ENCODE assay signal across 21 cellular contexts in the genomic region with DNA sequence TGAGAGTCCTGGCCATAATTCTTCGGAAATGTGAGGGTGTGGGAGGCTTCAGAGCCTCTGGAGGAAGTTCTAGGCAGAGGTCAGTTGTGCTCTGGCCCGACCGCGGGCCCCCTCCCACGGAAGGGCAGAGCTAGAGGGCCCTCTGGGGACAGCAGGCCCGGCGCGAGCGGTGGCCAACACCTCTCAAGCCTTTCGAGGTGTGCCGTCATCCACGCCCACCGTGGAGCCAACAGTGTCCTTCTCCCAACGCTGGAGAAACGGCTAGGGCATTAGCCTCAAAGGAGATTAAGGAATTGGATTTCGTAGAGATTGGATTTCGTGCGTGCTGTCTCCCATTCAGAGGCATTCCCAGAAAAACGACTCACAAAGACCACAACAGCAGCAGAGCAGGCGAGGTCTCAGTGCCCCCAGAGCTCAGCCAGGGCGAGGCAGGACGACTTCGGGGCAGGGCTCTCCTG. TPM values are rescaled to one million over a fixed set of nuclear protein-coding genes. Genes with fewer than 3 reads are reported as not detected.
DNase-seq lines count a peak whose midpoint lies in the region; ATAC-seq, FAIRE-seq and TF ChIP-seq lines count a peak whose summit lies in the region.
"Had no signal": no experiment of that assay in that cellular context is flagged by ENCODE, and none has a peak within 500 bp of the region (broad histone marks: within the 10 kb centered on the region; RNA-seq: fewer than 3 reads in every experiment).

No MANE protein-coding gene starts in this region.

- no peaks in the 10 kb centered on the region for H3K36me3 ChIP-seq in CD8-positive, alpha-beta memory T cell (ENCODE audit: insufficient read depth, low read length)
- H3K36me3 ChIP-seq in H1 (ENCODE audit: control insufficient read depth in 2 of 4, insufficient read depth in 4 of 4, low read length in 3 of 4) (no peaks in the 10 kb centered on the region), osteoblast (ENCODE audit: insufficient read depth, low read length) (peaks cover under 1% of the 10 kb centered on the region), MG63 (peaks cover 9% of the 10 kb centered on the region)
- H3K36me3 ChIP-seq: spleen had no signal

- H2AK5ac ChIP-seq in H1 (ENCODE audit: low read depth, low read length), result no peak overlapping the region

- 56% methylated on average over 19 of the region's 23 CpGs; no CpG with 5 or more reads in 1 of the 2 experiments for WGBS in H1 (ENCODE audit: extremely low coverage in 1 of 2, insufficient coverage in 1 of 2, insufficient read length in 1 of 2, insufficient replicate concordance in 2 of 2, low coverage in 1 of 2, low lambda C conversion rate in 2 of 2, missing lambda C conversion rate in 1 of 2), 2 experiments

- H3K9me3 Mint-ChIP-seq in CD8-positive, alpha-beta memory T cell, result peaks cover 0 to 3% (median 0%) of the 10 kb centered on the region in 5 donors
- H3K9me3 Mint-ChIP-seq in HFFc6, result no peaks in the 10 kb centered on the region
- H3K9me3 Mint-ChIP-seq: activated naive CD8-positive, alpha-beta T cell treated with anti-CD3 and anti-CD28 coated beads, Interleukin-2, amount 10 ng/mL, durations not matched to agents 7 days and 5 days; stimulated activated naive CD8-positive, alpha-beta T cell treated with anti-CD3 and anti-CD28 coated beads, Interleukin-15, amount 100 ng/mL, for 72 hours had no signal

- CTCF ChIA-PET in CD8-positive, alpha-beta memory T cell (lab: Charles Lee), result interaction anchor here (1.2 kb wide), 1 partner anchor 285 kb away, joined by 3 read pairs; no protein-coding TSS in a partner anchor
- CTCF ChIA-PET in H1 (lab: Charles Lee; ENCODE audit: partially characterized antibody), result interaction anchor here (0.7 to 1.8 kb wide), 7 partner anchors 14 to 284 kb away, joined by 3 to 7 read pairs (median 4); no protein-coding TSS in a partner anchor

- no peak overlapping the region for H4K5ac ChIP-seq in H1 (ENCODE audit: insufficient read length, low read depth, low read length)

- TF ChIP-seq RAD21 in H1 (IDR thresholded peaks at IDR 0.05 in 1 of 2, conservative IDR thresholded peaks at IDR 0.05 in 1 of 2; ENCODE audit: low read depth in 2 of 2, low read length in 2 of 2), result no peak; a peak in 1 of 4 replicates

- H3K56ac ChIP-seq in H1 (replicated peaks; ENCODE audit: insufficient read length, low read depth, low read length), result no peak overlapping the region

- no peaks in the 10 kb centered on the region for H3K9me3 ChIP-seq in CD8-positive, alpha-beta memory T cell (ENCODE audit: low read length)
- H3K9me3 ChIP-seq in H1 (ENCODE audit: insufficient read depth in 2 of 2, low read depth in 1 of 2, low read length in 1 of 2) (no peaks in the 10 kb centered on the region), osteoblast (ENCODE audit: low read depth, low read length) (no peaks in the 10 kb centered on the region), MG63 (no peaks in the 10 kb centered on the region)
- H3K9me3 ChIP-seq: spleen had no signal

- H3K4me1 Mint-ChIP-seq in CD8-positive, alpha-beta memory T cell, result peaks cover 14 to 27% (median 19%) of the 10 kb centered on the region in 3 donors
- peaks cover 49% of the 10 kb centered on the region for H3K4me1 Mint-ChIP-seq in HFFc6 (ENCODE audit: low read depth)

- peak overlapping the region; percentile 0 to 81; a peak in 2 of 4 replicates for H3K4me2 ChIP-seq in H1 (ENCODE audit: insufficient read depth in 1 of 2, low read depth in 2 of 2, low read length in 2 of 2)
- no peak overlapping the region for H3K4me2 ChIP-seq in osteoblast (ENCODE audit: insufficient read depth, low read length)

- H3K79me1 ChIP-seq in H1 (ENCODE audit: low read depth, low read length), result no peaks in the 10 kb centered on the region

- no peak for TF ChIP-seq CTCF in H1 (IDR thresholded peaks at IDR 0.05; ENCODE audit: control extremely low read depth in 1 of 3, insufficient read depth in 1 of 3, low read depth in 1 of 3, low read length in 3 of 3)
- TF ChIP-seq CTCF in osteoblast (IDR thresholded peaks at IDR 0.05; ENCODE audit: extremely low read depth, low read depth, low read length), result no peak
- TF ChIP-seq CTCF in HFFc6 (IDR thresholded peaks at IDR 0.05), result no peak

- no peak for ATAC-seq in HG03354 (IDR thresholded peaks at IDR 0.05; ENCODE audit: poor library complexity, severe bottlenecking, unreplicated experiment)
- ATAC-seq: activated CD4-positive, CD25-positive, alpha-beta regulatory T cell treated with anti-CD3 and anti-CD28 coated beads, Interleukin-2, amount 50 U/mL, for 24 hours; stimulated activated naive CD8-positive, alpha-beta T cell treated with anti-CD3 and anti-CD28 coated beads, Interleukin-15, amount 100 ng/mL, for 72 hours had no signal

- no peak overlapping the region for H4K91ac ChIP-seq in H1 (replicated peaks; ENCODE audit: insufficient read length, low read length)

- no peak overlapping the region for H3K4me3 ChIP-seq in CD8-positive, alpha-beta memory T cell (ENCODE audit: low read length)
- H3K4me3 ChIP-seq in H1 (ENCODE audit: extremely low read depth in 1 of 4, insufficient read depth in 2 of 4, low read depth in 3 of 4, low read length in 4 of 4), result no peak overlapping the region; a peak in 1 of 8 replicates
- no peak overlapping the region for H3K4me3 ChIP-seq in osteoblast (ENCODE audit: insufficient read depth, low read length)
- H3K4me3 ChIP-seq in MG63, result no peak overlapping the region

- peak overlapping the region; percentile 71 for H3K18ac ChIP-seq in H1 (ENCODE audit: extremely low read depth, low read length)

- no peak for DNase-seq in CD8-positive, alpha-beta memory T cell
- DNase-seq in NCI-H82 treated with DMSO at 0.1 percent for 48 hours (lab: John Stamatoyannopoulos, UW; ENCODE audit: unreplicated experiment), result peak; percentile 88
- no peak for DNase-seq in H1 (ENCODE audit: low read depth in 1 of 2, low spot score in 2 of 2)
- peak; percentile 68 for DNase-seq in osteoblast (ENCODE audit: insufficient read length, low spot score, missing footprints)
- DNase-seq in MG63, result no peak
- DNase-seq in DMS79 (lab: John Stamatoyannopoulos, UW), result no peak
- DNase-seq in HFFc6, result no peak
- DNase-seq: activated CD8-positive, alpha-beta memory T cell treated with anti-CD3 and anti-CD28 coated beads, Interleukin-2, amount 50 U/mL, for 48 hours; activated naive CD8-positive, alpha-beta T cell treated with anti-CD3 and anti-CD28 coated beads, Interleukin-2, amount 10 ng/mL, durations not matched to agents 7 days and 5 days; C1 segment of cervical spinal cord; cerebellar nuclear complex; KBM-7; midbrain; NCI-H510A treated with DMSO at 0.1 percent for 48 hours; PC-9; stimulated activated naive CD8-positive, alpha-beta T cell treated with anti-CD3 and anti-CD28 coated beads, Interleukin-15, amount 100 ng/mL, for 72 hours; SW 1271 had no signal

- POLR2A ChIA-PET in CD8-positive, alpha-beta memory T cell (lab: Charles Lee), result no interaction called here
- POLR2A ChIA-PET in H1 (lab: Charles Lee; ENCODE audit: partially characterized antibody), result interaction anchor here (0.6 to 0.8 kb wide), 2 partner anchors 51 to 79 kb away, joined by 3 read pairs; no protein-coding TSS in a partner anchor

- no peak overlapping the region for H2BK5ac ChIP-seq in H1 (ENCODE audit: low read depth, low read length)

- H4K20me1 ChIP-seq in H1 (replicated peaks in 1 of 2; ENCODE audit: control insufficient read depth in 1 of 2, insufficient read depth in 2 of 2, low read length in 2 of 2) (no peaks in the 10 kb centered on the region), osteoblast (ENCODE audit: insufficient read depth, low read length) (peaks cover 18% of the 10 kb centered on the region)

- no peak overlapping the region for H3K14ac ChIP-seq in H1 (ENCODE audit: insufficient read length)

- TF ChIP-seq EP300 in H1 (IDR thresholded peaks at IDR 0.05; ENCODE audit: borderline replicate concordance in 1 of 2, low read depth in 2 of 2, low read length in 2 of 2), result no peak

- no peak overlapping the region for H3K27ac ChIP-seq in CD8-positive, alpha-beta memory T cell (ENCODE audit: low read depth, low read length)
- H3K27ac ChIP-seq in H1 (ENCODE audit: low read depth, low read length) (no peak overlapping the region), osteoblast (ENCODE audit: low read depth, low read length) (no peak overlapping the region)
- H3K27ac ChIP-seq: PC-9, spleen had no signal

- 0 out of 2 replicates have a peak overlapping the region, but pooled peaks have one; percentile 46 for H2BK15ac ChIP-seq in H1 (ENCODE audit: low read length)

- no peak overlapping the region for H3K23ac ChIP-seq in H1 (ENCODE audit: insufficient read length)

- H3K23me2 ChIP-seq in H1 (ENCODE audit: low read depth, low read length), result peaks cover 9% of the 10 kb centered on the region

- H3K79me2 ChIP-seq in H1 (ENCODE audit: control insufficient read depth in 1 of 2, insufficient read depth in 2 of 2, low read length in 2 of 2) (peaks cover 0 to 9% of the 10 kb centered on the region in 2 experiments; a peak in 2 of 4 replicates), osteoblast (ENCODE audit: insufficient read depth, low read length) (peaks cover 23% of the 10 kb centered on the region)

- H3K27me3 Mint-ChIP-seq in CD8-positive, alpha-beta memory T cell, result peaks cover 29 to 65% of the 10 kb centered on the region in 2 donors
- peaks cover 3% of the 10 kb centered on the region for H3K27me3 Mint-ChIP-seq in HFFc6 (ENCODE audit: insufficient read depth)

- peak overlapping the region in 2 of 8 donors; percentile 27 to 37 for H3K27ac Mint-ChIP-seq in CD8-positive, alpha-beta memory T cell
- no peak overlapping the region for H3K27ac Mint-ChIP-seq in HFFc6
- H3K27ac Mint-ChIP-seq: activated naive CD8-positive, alpha-beta T cell treated with anti-CD3 and anti-CD28 coated beads, Interleukin-2, amount 10 ng/mL, durations not matched to agents 7 days and 5 days had no signal

- peaks cover 19% of the 10 kb centered on the region for H3K4me1 ChIP-seq in CD8-positive, alpha-beta memory T cell (ENCODE audit: insufficient read depth, low read length)
- H3K4me1 ChIP-seq in H1 (replicated peaks in 1 of 4; ENCODE audit: control insufficient read depth in 3 of 4, insufficient read depth in 4 of 4, low read length in 3 of 4), result peaks cover 10 to 16% (median 12%) of the 10 kb centered on the region in 4 experiments
- peaks cover 24% of the 10 kb centered on the region for H3K4me1 ChIP-seq in osteoblast (ENCODE audit: insufficient read depth, low read length)

- H3K4ac ChIP-seq in H1 (replicated peaks; ENCODE audit: insufficient read length, low read depth, low read length), result no peak overlapping the region

- peaks cover 29% of the 10 kb centered on the region for H3K27me3 ChIP-seq in CD8-positive, alpha-beta memory T cell (ENCODE audit: insufficient read depth, low read length, poor library complexity, severe bottlenecking)
- H3K27me3 ChIP-seq in H1 (replicated peaks in 1 of 4; ENCODE audit: control insufficient read depth in 3 of 4, extremely low read depth in 1 of 4, insufficient read depth in 3 of 4, low read length in 3 of 4) (peaks cover 0 to 7% (median 5%) of the 10 kb centered on the region in 4 experiments; a peak in 5 of 7 replicates), osteoblast (ENCODE audit: insufficient read depth, low read length) (no peaks in the 10 kb centered on the region), MG63 (no peaks in the 10 kb centered on the region)

- H2BK12ac ChIP-seq in H1 (ENCODE audit: low read depth, low read length), result peak overlapping the region; percentile 75; the same call in 1 of the 2 replicates

- no peak overlapping the region for H3K9ac ChIP-seq in H1 (replicated peaks in 1 of 4; ENCODE audit: extremely low read depth in 1 of 4, low read depth in 3 of 4, low read length in 3 of 4)

- H2BK120ac ChIP-seq in H1 (replicated peaks; ENCODE audit: low read depth, low read length), result no peak overlapping the region

- peak overlapping the region in 5 of 7 donors; percentile 11 to 82 (median 28) for H3K4me3 Mint-ChIP-seq in CD8-positive, alpha-beta memory T cell
- no peak overlapping the region for H3K4me3 Mint-ChIP-seq in HFFc6
- H3K4me3 Mint-ChIP-seq: activated naive CD8-positive, alpha-beta T cell treated with anti-CD3 and anti-CD28 coated beads, Interleukin-2, amount 10 ng/mL, durations not matched to agents 7 days and 5 days; stimulated activated naive CD8-positive, alpha-beta T cell treated with anti-CD3 and anti-CD28 coated beads, Interleukin-15, amount 100 ng/mL, for 72 hours had no signal

- peaks cover 0 to 3% (median 3%) of the 10 kb centered on the region in 3 donors for H3K36me3 Mint-ChIP-seq in CD8-positive, alpha-beta memory T cell
- H3K36me3 Mint-ChIP-seq in HFFc6 (ENCODE audit: low read depth), result peaks cover 13% of the 10 kb centered on the region
- H3K36me3 Mint-ChIP-seq: activated naive CD8-positive, alpha-beta T cell treated with anti-CD3 and anti-CD28 coated beads, Interleukin-2, amount 10 ng/mL, durations not matched to agents 7 days and 5 days had no signal

- no peak for TF ChIP-seq POLR2A in H1 (IDR thresholded peaks at IDR 0.05; ENCODE audit: control extremely low read depth in 1 of 2, low read depth in 2 of 2, low read length in 2 of 2)

- FAIRE-seq in H1 (lab: Jason Lieb, UNC), result no peak
- FAIRE-seq: G401.6 had no signal

- peak overlapping the region; percentile 72; the same call in 1 of the 2 replicates for H2BK20ac ChIP-seq in H1 (ENCODE audit: low read length)

- H4K8ac ChIP-seq in H1 (ENCODE audit: extremely low read depth, insufficient read depth, low read length), result 0 out of 2 replicates have a peak overlapping the region, but pooled peaks have one; percentile 21

- H2AFZ ChIP-seq in H1 (ENCODE audit: low read length) (peak overlapping the region; percentile 46; the same call in 1 of the 2 replicates), osteoblast (ENCODE audit: low read length) (peak overlapping the region; percentile 41)

RNA-seq across cellular contexts. Expression of gene MTCL1, which starts 2.1 kb away (rescaled TPM):
- 1 to 10 TPM; 1.0 to 1.1 TPM for total RNA-seq in CD8-positive, alpha-beta memory T cell
- not detected for polyA plus RNA-seq in CD8-positive, alpha-beta memory T cell
- total RNA-seq in H1 (2021; fragmentation: NEBNext Ultra II Directional; extraction: Animal tissue kit (Norgen Biotek cat#: 25700)), result 60.8 and 62.0 TPM in 2 replicates
- 16.6 and 19.8 TPM in 2 replicates for polyA plus RNA-seq in H1 (2011; rRNA removed)
- 18.3 TPM for polyA plus RNA-seq in H1 (2011; cell fraction: cytosol; rRNA removed)
- polyA plus RNA-seq in H1 (2011; cell fraction: nucleus; rRNA removed), result 55.0 TPM
- 28.3 to 36.5 TPM (median 32.7 TPM) in 4 replicates for polyA plus RNA-seq in H1 (2012, experiment 1 of 2)
- polyA plus RNA-seq in H1 (2012, experiment 2 of 2), result 8.4 TPM
- polyA plus RNA-seq in H1 (2013, experiment 1 of 2), result 18.5 TPM
- 19.1 TPM for polyA plus RNA-seq in H1 (2013, experiment 2 of 2)
- polyA minus RNA-seq in H1 (2011; rRNA and poly(A)+ RNA removed), result 31.5 and 34.8 TPM in 2 replicates
- 29.1 TPM for polyA minus RNA-seq in H1 (2011; cell fraction: cytosol; rRNA and poly(A)+ RNA removed)
- polyA minus RNA-seq in H1 (2011; cell fraction: nucleus; rRNA and poly(A)+ RNA removed), result 75.2 TPM
- 38.0 and 44.5 TPM in 2 replicates for total RNA-seq in osteoblast
- 15.1 and 28.9 TPM in 2 replicates for total RNA-seq in MG63 (2014; rRNA removed; shearing (Covaris generic); ENCODE audit: low replicate concordance)
- 10 to 100 TPM; 47.2 to 59.7 (median 55.3) TPM for total RNA-seq in HFFc6 (2021; fragmentation: NEBNext Ultra II Directional; extraction: Animal tissue kit (Norgen Biotek cat#: 25700))

Comparison
In these comparisons a context has a peak if more than half of its experiments do, and no peak if none do; other contexts are left out.
1. DNase-seq: peak in NCI-H82 treated with DMSO at 0.1 percent for 48 hours (single experiment) and osteoblast (single experiment); none in CD8-positive, alpha-beta memory T cell (0 of 5), H1 (0 of 2), MG63 (single experiment), DMS79 (single experiment) and HFFc6 (single experiment).